Comparison of ENCODE assay signal across 9 cellular contexts in genomic region chr6:130513770-130514169, GRCh38.
DNase-seq lines count a peak whose midpoint lies in the region; ATAC-seq and TF ChIP-seq lines count a peak whose summit lies in the region.
"Had no signal": no experiment of that assay in that cellular context is flagged by ENCODE, and none has a peak within 500 bp of the region (broad histone marks: within the 10 kb centered on the region; RNA-seq: fewer than 3 reads in every experiment).

No MANE protein-coding gene starts in this region.

- no peak for TF ChIP-seq POLR2A in testis (IDR thresholded peaks at IDR 0.05)

- intact Hi-C loops in testis (cut with DNase I; ENCODE audit: low total_unique reads) = no loop called here

- peaks cover 28% of the 10 kb centered on the region for H3K4me1 Mint-ChIP-seq in T-helper 17 cell

- peak overlapping the region in 1 of 2 donors; percentile 0 for H3K27ac ChIP-seq in testis
- H3K27ac ChIP-seq: A549 had no signal

- H3K27me3 Mint-ChIP-seq in T-helper 17 cell = no peaks in the 10 kb centered on the region

- peak overlapping the region; percentile 72 for H3K4me3 Mint-ChIP-seq in T-helper 17 cell

- H3K4me3 ChIP-seq in epithelial cell of proximal tubule (ENCODE audit: low read depth, low read length) (no peak overlapping the region), testis (no peak overlapping the region)
- H3K4me3 ChIP-seq: A549 had no signal

- in situ Hi-C loops in G401 (cut with HindIII; ENCODE audit: low sequenced_read_pairs) = no loop called here

- H3K27ac Mint-ChIP-seq in T-helper 17 cell = peak overlapping the region; percentile 55

- DNase-seq in NCI-H1105 treated with DMSO at 0.1 percent for 48 hours (lab: John Stamatoyannopoulos, UW) (peak; percentile 32), NCI-H1105 (lab: John Stamatoyannopoulos, UW) (no peak), T-helper 17 cell (peak in 1 of 3 donors; percentile 20), epithelial cell of proximal tubule (ENCODE audit: low read depth) (peak; percentile 61), testis (peak; percentile 49), G401 (ENCODE audit: low spot score) (no peak), nucleus accumbens (lab: John Stamatoyannopoulos, UW) (no peak)

- no peaks in the 10 kb centered on the region for H3K36me3 ChIP-seq in testis (ENCODE audit: low read depth, missing control alignments)

- no peaks in the 10 kb centered on the region for H3K9me3 ChIP-seq in T-helper 17 cell (ENCODE audit: control insufficient read depth, low read length, poor library complexity, severe bottlenecking)
- no peaks in the 10 kb centered on the region for H3K9me3 ChIP-seq in testis
- H3K9me3 ChIP-seq: A549 had no signal

- no peaks in the 10 kb centered on the region for H3K27me3 ChIP-seq in testis

- peaks cover 9% of the 10 kb centered on the region for H3K4me1 ChIP-seq in testis
- H3K4me1 ChIP-seq: A549 had no signal

- no peaks in the 10 kb centered on the region for H3K36me3 Mint-ChIP-seq in T-helper 17 cell (ENCODE audit: low read depth)

- ATAC-seq in HG03135 (IDR thresholded peaks at IDR 0.05; ENCODE audit: unreplicated experiment) (peak; percentile 60), T-helper 17 cell (peak; percentile 95)
- ATAC-seq: A549 had no signal

- WGBS in testis, 2 donors = 39 to 55% methylated on average over 3 of the region's 3 CpGs

- TF ChIP-seq CTCF in epithelial cell of proximal tubule (conservative IDR thresholded peaks at IDR 0.05; ENCODE audit: low read depth, low read length) (no peak), testis (IDR thresholded peaks at IDR 0.05) (no peak)

Comparison
In these comparisons a context has a peak if more than half of its experiments do, and no peak if none do; other contexts are left out.
1. DNase-seq: peak in NCI-H1105 treated with DMSO at 0.1 percent for 48 hours (single experiment), epithelial cell of proximal tubule (single experiment) and testis (single experiment); none in NCI-H1105 (single experiment), G401 (single experiment) and nucleus accumbens (0 of 56).